16 cellular contexts compared by ENCODE assay signal in genomic region chr1:93992190-93992589, GRCh38.
DNase-seq lines count a peak whose midpoint lies in the region; ATAC-seq and TF ChIP-seq lines count a peak whose summit lies in the region.
"Had no signal": no experiment of that assay in that cellular context is flagged by ENCODE, and none has a peak within 500 bp of the region (broad histone marks: within the 10 kb centered on the region; RNA-seq: fewer than 3 reads in every experiment).

No MANE protein-coding gene starts in this region.

- peaks cover 14 to 40% (median 33%) of the 10 kb centered on the region in 5 donors for H3K27me3 Mint-ChIP-seq in naive thymus-derived CD4-positive, alpha-beta T cell

- H4K20me1 ChIP-seq in MM.1S (ENCODE audit: insufficient read depth, low read length), result no peaks in the 10 kb centered on the region

- H4K91ac ChIP-seq in trophoblast cell (ENCODE audit: low read depth, low read length), result no peak overlapping the region

- no peak overlapping the region for H4K12ac ChIP-seq in trophoblast cell (ENCODE audit: low read depth, low read length)

- WGBS in right lobe of liver (ENCODE audit: insufficient coverage, low coverage, low lambda C conversion rate, missing lambda C conversion rate), result 69% methylated on average over 8 of the region's 8 CpGs
- WGBS in trophoblast cell (ENCODE audit: extremely low coverage, insufficient coverage, insufficient read length), result no CpG with 5 or more reads among the region's 8 CpGs

- H3K4ac ChIP-seq in trophoblast cell (ENCODE audit: low read depth, low read length), result no peak overlapping the region

- peaks cover 9% of the 10 kb centered on the region; the same call in 1 of the 2 replicates for H3K4me1 ChIP-seq in MM.1S (ENCODE audit: low read length)
- no peaks in the 10 kb centered on the region for H3K4me1 ChIP-seq in endocrine pancreas (ENCODE audit: control insufficient read depth, insufficient read depth, low read length)
- H3K4me1 ChIP-seq in right lobe of liver, result peaks cover 0 to 10% (median 0%) of the 10 kb centered on the region in 4 donors
- H3K4me1 ChIP-seq in trophoblast cell (ENCODE audit: control insufficient read depth in 1 of 2, insufficient read depth in 2 of 2, low read length in 2 of 2), result peaks cover 27 to 30% of the 10 kb centered on the region in 2 experiments
- no peaks in the 10 kb centered on the region for H3K4me1 ChIP-seq in naive thymus-derived CD4-positive, alpha-beta T cell (ENCODE audit: control insufficient read depth in 2 of 2, insufficient read depth in 2 of 2, low read length in 2 of 2)
- H3K4me1 ChIP-seq: BE2C, HAP-1 had no signal

- no peaks in the 10 kb centered on the region for H3F3A ChIP-seq in MM.1S (ENCODE audit: insufficient read depth, low read length)

- intact Hi-C loops in right lobe of liver (cut with DNase I), result no loop called here
- intact Hi-C loops in naive thymus-derived CD4-positive, alpha-beta T cell (cut with micrococcal nuclease), result no loop called here

- H2BK120ac ChIP-seq in trophoblast cell (ENCODE audit: insufficient read depth, low read length, poor library complexity), result no peak overlapping the region

- H3K9me3 ChIP-seq in MM.1S (replicated peaks; ENCODE audit: insufficient read depth, low read length) (no peaks in the 10 kb centered on the region), endocrine pancreas (ENCODE audit: control insufficient read depth, low read length) (no peaks in the 10 kb centered on the region), right lobe of liver (no peaks in the 10 kb centered on the region), trophoblast cell (ENCODE audit: insufficient read depth, low read depth, low read length) (no peaks in the 10 kb centered on the region)
- no peaks in the 10 kb centered on the region for H3K9me3 ChIP-seq in naive thymus-derived CD4-positive, alpha-beta T cell (ENCODE audit: control insufficient read depth in 2 of 3, low read length in 3 of 3)
- H3K9me3 ChIP-seq: BE2C, HAP-1 had no signal

- no peaks in the 10 kb centered on the region for H3K9me2 ChIP-seq in MM.1S (replicated peaks; ENCODE audit: insufficient read depth, low read length)

- ATAC-seq in right lobe of liver, result no peak
- ATAC-seq in naive thymus-derived CD4-positive, alpha-beta T cell, result no peak

- CTCF ChIA-PET in naive thymus-derived CD4-positive, alpha-beta T cell (lab: Charles Lee), result no interaction called here

- H4K8ac ChIP-seq in trophoblast cell (ENCODE audit: low read depth, low read length), result no peak overlapping the region

- H3K9ac ChIP-seq in MM.1S (ENCODE audit: low read length), result no peak overlapping the region
- H3K9ac ChIP-seq in endocrine pancreas (ENCODE audit: control insufficient read depth, insufficient read depth, low read length), result no peak overlapping the region
- no peak overlapping the region for H3K9ac ChIP-seq in trophoblast cell (ENCODE audit: low read length)

- TF ChIP-seq CTCF in MM.1S (IDR thresholded peaks at IDR 0.05; ENCODE audit: low read length) (no peak), right lobe of liver (IDR thresholded peaks at IDR 0.05) (no peak)

- H2BK12ac ChIP-seq in trophoblast cell (ENCODE audit: low read length), result peak overlapping the region; percentile 39

- no peaks in the 10 kb centered on the region for H3K9me3 Mint-ChIP-seq in naive thymus-derived CD4-positive, alpha-beta T cell
- H3K9me3 Mint-ChIP-seq: CD8-positive, alpha-beta memory T cell had no signal

- H3K79me2 ChIP-seq in MM.1S (ENCODE audit: low read length), result no peaks in the 10 kb centered on the region
- H3K79me2 ChIP-seq in trophoblast cell (ENCODE audit: control insufficient read depth, insufficient read depth, low read length, poor library complexity), result no peaks in the 10 kb centered on the region

- POLR2A ChIA-PET in naive thymus-derived CD4-positive, alpha-beta T cell (lab: Charles Lee), result no interaction called here

- H3K27ac ChIP-seq in MM.1S (ENCODE audit: low read length) (no peak overlapping the region), right lobe of liver (peak overlapping the region in 2 of 3 donors; percentile 27 to 89), trophoblast cell (ENCODE audit: low read depth, low read length) (no peak overlapping the region)
- no peak overlapping the region for H3K27ac ChIP-seq in naive thymus-derived CD4-positive, alpha-beta T cell (ENCODE audit: low read depth, low read length)

- peaks cover 0 to 5% (median 0%) of the 10 kb centered on the region in 7 donors for H3K4me1 Mint-ChIP-seq in naive thymus-derived CD4-positive, alpha-beta T cell
- H3K4me1 Mint-ChIP-seq: CD4-positive, CD25-positive, alpha-beta regulatory T cell had no signal

- H2BK5ac ChIP-seq in trophoblast cell (ENCODE audit: low read depth, low read length, poor library complexity), result no peak overlapping the region

- H2AFZ ChIP-seq in MM.1S (ENCODE audit: low read length) (peak overlapping the region; percentile 82; the same call in 1 of the 2 replicates), trophoblast cell (ENCODE audit: insufficient read depth, low read length, poor library complexity) (no peak overlapping the region)

- H2AK5ac ChIP-seq in trophoblast cell (ENCODE audit: low read length), result no peak overlapping the region

- no peak for TF ChIP-seq POLR2A in right lobe of liver (IDR thresholded peaks at IDR 0.05)

- H3K18ac ChIP-seq in trophoblast cell (ENCODE audit: low read length), result no peak overlapping the region

- H3K36me3 Mint-ChIP-seq in naive thymus-derived CD4-positive, alpha-beta T cell, result no peaks in the 10 kb centered on the region
- H3K36me3 Mint-ChIP-seq: CD4-positive, CD25-positive, alpha-beta regulatory T cell had no signal

- H3K4me2 ChIP-seq in MM.1S (ENCODE audit: low read depth, low read length) (no peak overlapping the region), trophoblast cell (ENCODE audit: low read length) (no peak overlapping the region)

- H3K79me1 ChIP-seq in trophoblast cell (ENCODE audit: low read length), result peaks cover 20% of the 10 kb centered on the region

- no peaks in the 10 kb centered on the region for H3K36me3 ChIP-seq in MM.1S (replicated peaks; ENCODE audit: insufficient read depth, low read length)
- no peaks in the 10 kb centered on the region for H3K36me3 ChIP-seq in endocrine pancreas (ENCODE audit: control insufficient read depth, insufficient read depth, low read length)
- H3K36me3 ChIP-seq in right lobe of liver, result no peaks in the 10 kb centered on the region
- H3K36me3 ChIP-seq in trophoblast cell (ENCODE audit: control insufficient read depth in 1 of 2, insufficient read depth in 2 of 2, low read length in 2 of 2), result peaks cover 2% of the 10 kb centered on the region in 2 experiments
- H3K36me3 ChIP-seq in naive thymus-derived CD4-positive, alpha-beta T cell (ENCODE audit: control insufficient read depth in 2 of 3, insufficient read depth in 3 of 3, low read length in 3 of 3), result no peaks in the 10 kb centered on the region
- H3K36me3 ChIP-seq: BE2C, HAP-1 had no signal

- no peak overlapping the region for H3K4me3 Mint-ChIP-seq in naive thymus-derived CD4-positive, alpha-beta T cell
- H3K4me3 Mint-ChIP-seq: CD4-positive, CD25-positive, alpha-beta regulatory T cell had no signal

- H3K4me3 ChIP-seq in MM.1S (ENCODE audit: low read length), result no peak overlapping the region
- peak overlapping the region; percentile 74 for H3K4me3 ChIP-seq in endocrine pancreas (ENCODE audit: control insufficient read depth, insufficient read depth, low read length)
- no peak overlapping the region for H3K4me3 ChIP-seq in right lobe of liver
- no peak overlapping the region for H3K4me3 ChIP-seq in trophoblast cell (ENCODE audit: low read depth, low read length)
- no peak overlapping the region for H3K4me3 ChIP-seq in naive thymus-derived CD4-positive, alpha-beta T cell (ENCODE audit: low read length)
- H3K4me3 ChIP-seq: HAP-1 had no signal

- DNase-seq in MM.1S (no peak), right lobe of liver (no peak), trophoblast cell (no peak), HuH-7.5 (ENCODE audit: low spot score) (no peak), NCI-H128 (lab: John Stamatoyannopoulos, UW; ENCODE audit: unreplicated experiment) (no peak)
- no peak for DNase-seq in naive thymus-derived CD4-positive, alpha-beta T cell
- DNase-seq: ACHN; BE2C; C1 segment of cervical spinal cord; CD4-positive, CD25-positive, alpha-beta regulatory T cell; CD8-positive, alpha-beta memory T cell; COR-L47; DMS 273 treated with DMSO at 0.1 percent for 48 hours; GF-D8 had no signal

- no peak overlapping the region for H3K27ac Mint-ChIP-seq in naive thymus-derived CD4-positive, alpha-beta T cell
- H3K27ac Mint-ChIP-seq: CD4-positive, CD25-positive, alpha-beta regulatory T cell had no signal

- H3K27me3 ChIP-seq in MM.1S (replicated peaks; ENCODE audit: insufficient read depth, low read length) (no peaks in the 10 kb centered on the region), endocrine pancreas (ENCODE audit: control insufficient read depth, insufficient read depth, low read length) (no peaks in the 10 kb centered on the region), right lobe of liver (no peaks in the 10 kb centered on the region), trophoblast cell (ENCODE audit: insufficient read depth, low read length) (no peaks in the 10 kb centered on the region)
- H3K27me3 ChIP-seq in naive thymus-derived CD4-positive, alpha-beta T cell (ENCODE audit: control insufficient read depth in 2 of 2, insufficient read depth in 2 of 2, low read length in 2 of 2), result no peaks in the 10 kb centered on the region
- H3K27me3 ChIP-seq: BE2C had no signal

- H3K23ac ChIP-seq in trophoblast cell (ENCODE audit: low read length), result no peak overlapping the region

- no peak overlapping the region for H3K14ac ChIP-seq in trophoblast cell (ENCODE audit: low read length)

Comparison
In these comparisons a context has a peak if more than half of its experiments do, and no peak if none do; other contexts are left out.
1. H3K27ac ChIP-seq: peak in right lobe of liver (2 of 3); none in MM.1S (single experiment), trophoblast cell (single experiment) and naive thymus-derived CD4-positive, alpha-beta T cell (single experiment).